In the genomic region with DNA sequence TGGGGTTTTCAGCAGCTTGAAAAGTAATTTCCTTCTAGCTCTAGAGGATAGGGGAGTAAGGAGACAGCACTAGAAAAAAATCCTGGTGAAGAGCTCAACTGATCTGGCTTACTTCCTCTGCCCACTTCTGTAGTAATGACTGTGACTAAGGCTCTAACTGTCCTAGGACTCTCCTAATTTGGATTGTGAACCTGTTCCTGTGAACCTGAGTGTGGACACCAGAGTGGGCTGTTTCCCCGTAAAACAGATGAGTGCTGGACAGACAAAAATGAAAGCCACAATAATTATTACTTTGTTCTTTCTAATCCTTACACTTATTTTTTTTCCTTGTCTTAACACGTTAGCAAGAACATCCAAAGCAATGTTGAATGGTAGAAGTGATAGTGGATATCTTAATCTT, we compare ENCODE assay signal across 14 cellular contexts.
A peak's percentile ranks its signal among the peaks of the same experiment; 100 is the strongest.
DNase-seq lines count a peak whose midpoint lies in the region; ATAC-seq and TF ChIP-seq lines count a peak whose summit lies in the region.
"Had no signal": no experiment of that assay in that cellular context is flagged by ENCODE, and none has a peak within 500 bp of the region (broad histone marks: within the 10 kb centered on the region; RNA-seq: fewer than 3 reads in every experiment).

No MANE protein-coding gene starts in this region.

- H2AFZ ChIP-seq in mesenchymal stem cell (ENCODE audit: low read depth, low read length): no peak overlapping the region

- no peak for ATAC-seq in body of pancreas
- no peak for ATAC-seq in naive thymus-derived CD8-positive, alpha-beta T cell
- ATAC-seq: mucosa of descending colon had no signal

- H3K4me1 ChIP-seq in BE2C: no peaks in the 10 kb centered on the region
- no peaks in the 10 kb centered on the region for H3K4me1 ChIP-seq in body of pancreas
- no peaks in the 10 kb centered on the region for H3K4me1 ChIP-seq in mesenchymal stem cell (ENCODE audit: control insufficient read depth, insufficient read depth, low read depth, low read length)

- no peak overlapping the region for H2BK15ac ChIP-seq in mesenchymal stem cell (ENCODE audit: low read depth, poor library complexity, severe bottlenecking)

- H3K4me3 ChIP-seq in BE2C (ENCODE audit: low read depth, low read length): no peak overlapping the region
- no peak overlapping the region for H3K4me3 ChIP-seq in body of pancreas
- no peak overlapping the region for H3K4me3 ChIP-seq in mesenchymal stem cell (ENCODE audit: insufficient read depth in 1 of 2, low read depth in 1 of 2, low read length in 2 of 2)
- H3K4me3 ChIP-seq: mucosa of descending colon had no signal

- WGBS in body of pancreas, 2 donors: 42 to 49% methylated on average over 2 of the region's 2 CpGs
- 65% methylated on average over 2 of the region's 2 CpGs for WGBS in mesenchymal stem cell

- TF ChIP-seq POLR2A in body of pancreas (IDR thresholded peaks at IDR 0.05): no peak

- no peak overlapping the region for H2BK5ac ChIP-seq in mesenchymal stem cell (ENCODE audit: low read depth, low read length, poor library complexity, severe bottlenecking)

- H3K4ac ChIP-seq in mesenchymal stem cell (ENCODE audit: low read depth in 1 of 2, low read length in 2 of 2): no peak overlapping the region

- TF ChIP-seq CTCF in BE2C (IDR thresholded peaks at IDR 0.05; ENCODE audit: low read depth, low read length): 0 out of 2 replicates have a peak, but pooled peaks have one; percentile 2
- TF ChIP-seq CTCF in body of pancreas (IDR thresholded peaks at IDR 0.05): peak in 5 of 7 experiments; percentile 19 to 63 (median 40)

- intact Hi-C loops in body of pancreas (cut with DNase I): no loop called here
- intact Hi-C loops in activated T-helper 2 cell treated with anti-CD3 and anti-CD28 coated beads, Interferon-gamma antibody, Interleukin-2, Interleukin-4, amounts not matched to agents 10 μg/mL and 5 μg/mL and 100 μg/mL, durations not matched to agents 14 hours and 24 hours and 36 hours (cut with micrococcal nuclease): no loop called here

- H3K36me3 Mint-ChIP-seq in activated T-helper 2 cell treated with anti-CD3 and anti-CD28 coated beads, Interferon-gamma antibody, Interleukin-2, Interleukin-4, amounts not matched to agents 10 μg/mL and 5 μg/mL and 100 μg/mL, durations not matched to agents 14 hours and 24 hours and 36 hours (ENCODE audit: low read depth): no peaks in the 10 kb centered on the region
- no peaks in the 10 kb centered on the region for H3K36me3 Mint-ChIP-seq in naive thymus-derived CD8-positive, alpha-beta T cell
- H3K36me3 Mint-ChIP-seq: IgD-negative memory B cell had no signal

- H2BK12ac ChIP-seq in mesenchymal stem cell (ENCODE audit: low read length in 2 of 2): no peak overlapping the region

- H3K9ac ChIP-seq in mesenchymal stem cell (ENCODE audit: low read length): no peak overlapping the region

- no peak overlapping the region for H3K14ac ChIP-seq in mesenchymal stem cell (ENCODE audit: low read length in 2 of 2)

- H4K8ac ChIP-seq in mesenchymal stem cell (ENCODE audit: low read length): no peak overlapping the region

- no peak overlapping the region for H4K91ac ChIP-seq in mesenchymal stem cell (ENCODE audit: low read length)

- DNase-seq in BE2C (no peak), body of pancreas (peak in 3 of 4 donors; percentile 20 to 43 (median 29)), mesenchymal stem cell (peak; percentile 21), D341Med (ENCODE audit: low spot score) (no peak)
- DNase-seq in activated T-helper 2 cell treated with anti-CD3 and anti-CD28 coated beads, Interferon-gamma antibody, Interleukin-2, Interleukin-4, amounts not matched to agents 10 μg/mL and 5 μg/mL and 100 μg/mL, durations not matched to agents 14 hours and 24 hours and 36 hours (ENCODE audit: low spot score): no peak
- DNase-seq in NK-92 treated with Interleukin-12 subunit alpha and Interleukin-12 subunit beta, amount 100 ng/mL, for 24 hours (lab: John Stamatoyannopoulos, UW): no peak
- DNase-seq in naive thymus-derived CD8-positive, alpha-beta T cell: no peak
- DNase-seq: activated CD4-positive, CD25-positive, alpha-beta regulatory T cell treated with anti-CD3 and anti-CD28 coated beads, Interleukin-2, amount 50 U/mL, for 72 hours; mucosa of descending colon; NCI-H1694 treated with DMSO at 0.1 percent for 48 hours; retina had no signal

- H3K18ac ChIP-seq in mesenchymal stem cell (ENCODE audit: low read depth in 1 of 2, low read length in 2 of 2): no peak overlapping the region

- H3K23ac ChIP-seq in mesenchymal stem cell (ENCODE audit: low read length in 2 of 2): no peak overlapping the region

- no peak overlapping the region for H3K4me2 ChIP-seq in mesenchymal stem cell (ENCODE audit: low read length, poor library complexity, severe bottlenecking)

- POLR2A ChIA-PET in naive thymus-derived CD8-positive, alpha-beta T cell (lab: Charles Lee): no interaction called here

- no peak overlapping the region for H3K27ac Mint-ChIP-seq in activated T-helper 2 cell treated with anti-CD3 and anti-CD28 coated beads, Interferon-gamma antibody, Interleukin-2, Interleukin-4, amounts not matched to agents 10 μg/mL and 5 μg/mL and 100 μg/mL, durations not matched to agents 14 hours and 24 hours and 36 hours
- H3K27ac Mint-ChIP-seq in naive thymus-derived CD8-positive, alpha-beta T cell: no peak overlapping the region
- H3K27ac Mint-ChIP-seq: IgD-negative memory B cell had no signal

- peaks cover 23% of the 10 kb centered on the region for H3K9me3 Mint-ChIP-seq in activated T-helper 2 cell treated with anti-CD3 and anti-CD28 coated beads, Interferon-gamma antibody, Interleukin-2, Interleukin-4, amounts not matched to agents 10 μg/mL and 5 μg/mL and 100 μg/mL, durations not matched to agents 14 hours and 24 hours and 36 hours
- H3K9me3 Mint-ChIP-seq in naive thymus-derived CD8-positive, alpha-beta T cell: peaks cover 9 to 28% (median 14%) of the 10 kb centered on the region in 9 donors

- no peak overlapping the region for H2AK5ac ChIP-seq in mesenchymal stem cell (ENCODE audit: low read length, severe bottlenecking)

- no peaks in the 10 kb centered on the region for H3K79me1 ChIP-seq in mesenchymal stem cell (replicated peaks; ENCODE audit: low read length, poor library complexity, severe bottlenecking)

- H3K36me3 ChIP-seq in BE2C: no peaks in the 10 kb centered on the region
- H3K36me3 ChIP-seq in body of pancreas (replicated peaks in 1 of 2; ENCODE audit: insufficient read depth in 1 of 2, low read depth in 2 of 2): no peaks in the 10 kb centered on the region
- H3K36me3 ChIP-seq in mesenchymal stem cell (ENCODE audit: control insufficient read depth in 1 of 2, insufficient read depth in 2 of 2, low read depth in 1 of 2, low read length in 2 of 2): no peaks in the 10 kb centered on the region

- 0 out of 2 replicates have a peak, but pooled peaks have one; percentile 16 for TF ChIP-seq RAD21 in Ishikawa (IDR thresholded peaks at IDR 0.05; ENCODE audit: low read depth)

- no peaks in the 10 kb centered on the region for H3K27me3 ChIP-seq in BE2C
- H3K27me3 ChIP-seq in body of pancreas: no peaks in the 10 kb centered on the region
- H3K27me3 ChIP-seq in mesenchymal stem cell (ENCODE audit: control insufficient read depth in 1 of 2, insufficient read depth in 1 of 2, low read length in 2 of 2): no peaks in the 10 kb centered on the region

- H3K27ac ChIP-seq in body of pancreas: no peak overlapping the region
- H3K27ac ChIP-seq in mesenchymal stem cell (ENCODE audit: low read length, poor library complexity, severe bottlenecking): no peak overlapping the region
- H3K27ac ChIP-seq: epithelial cell of prostate had no signal

- no peak overlapping the region for H3K4me3 Mint-ChIP-seq in activated T-helper 2 cell treated with anti-CD3 and anti-CD28 coated beads, Interferon-gamma antibody, Interleukin-2, Interleukin-4, amounts not matched to agents 10 μg/mL and 5 μg/mL and 100 μg/mL, durations not matched to agents 14 hours and 24 hours and 36 hours (ENCODE audit: low read depth)
- no peak overlapping the region for H3K4me3 Mint-ChIP-seq in naive thymus-derived CD8-positive, alpha-beta T cell
- H3K4me3 Mint-ChIP-seq: IgD-negative memory B cell had no signal

- H3K4me1 Mint-ChIP-seq in activated T-helper 2 cell treated with anti-CD3 and anti-CD28 coated beads, Interferon-gamma antibody, Interleukin-2, Interleukin-4, amounts not matched to agents 10 μg/mL and 5 μg/mL and 100 μg/mL, durations not matched to agents 14 hours and 24 hours and 36 hours (ENCODE audit: low read depth): no peaks in the 10 kb centered on the region
- no peaks in the 10 kb centered on the region for H3K4me1 Mint-ChIP-seq in naive thymus-derived CD8-positive, alpha-beta T cell

- no peaks in the 10 kb centered on the region for H3K27me3 Mint-ChIP-seq in activated T-helper 2 cell treated with anti-CD3 and anti-CD28 coated beads, Interferon-gamma antibody, Interleukin-2, Interleukin-4, amounts not matched to agents 10 μg/mL and 5 μg/mL and 100 μg/mL, durations not matched to agents 14 hours and 24 hours and 36 hours (ENCODE audit: low read depth)
- no peaks in the 10 kb centered on the region for H3K27me3 Mint-ChIP-seq in naive thymus-derived CD8-positive, alpha-beta T cell
- H3K27me3 Mint-ChIP-seq: IgD-negative memory B cell had no signal

- no peak overlapping the region for H2BK120ac ChIP-seq in mesenchymal stem cell (ENCODE audit: low read depth, low read length)

- no peaks in the 10 kb centered on the region for H3K9me3 ChIP-seq in BE2C
- no peaks in the 10 kb centered on the region for H3K9me3 ChIP-seq in body of pancreas
- H3K9me3 ChIP-seq in mesenchymal stem cell (ENCODE audit: control insufficient read depth, low read length): peaks cover 11% of the 10 kb centered on the region

- no peak for TF ChIP-seq EP300 in Ishikawa (IDR thresholded peaks at IDR 0.05; ENCODE audit: borderline replicate concordance)

TF ChIP-seq in Ishikawa, 13 proteins besides CTCF, POLR2A, EP300 and RAD21 (continues in another document):
- TF ChIP-seq, protein P1, sequence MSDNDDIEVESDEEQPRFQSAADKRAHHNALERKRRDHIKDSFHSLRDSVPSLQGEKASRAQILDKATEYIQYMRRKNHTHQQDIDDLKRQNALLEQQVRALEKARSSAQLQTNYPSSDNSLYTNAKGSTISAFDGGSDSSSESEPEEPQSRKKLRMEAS (IDR thresholded peaks at IDR 0.05): no peak
- TF ChIP-seq TEAD4 (IDR thresholded peaks at IDR 0.05) (no peak), NFIC (IDR thresholded peaks at IDR 0.05) (no peak), TCF12 (IDR thresholded peaks at IDR 0.05; ENCODE audit: low read depth) (no peak), CEBPB (IDR thresholded peaks at IDR 0.05) (no peak), EGR1 (IDR thresholded peaks at IDR 0.05) (no peak)

Comparison
In these comparisons a context has a peak if more than half of its experiments do, and no peak if none do; other contexts are left out.
1. DNase-seq: peak in body of pancreas (3 of 4) and mesenchymal stem cell (single experiment); none in BE2C (single experiment), activated T-helper 2 cell treated with anti-CD3 and anti-CD28 coated beads, Interferon-gamma antibody, Interleukin-2, Interleukin-4, amounts not matched to agents 10 μg/mL and 5 μg/mL and 100 μg/mL, durations not matched to agents 14 hours and 24 hours and 36 hours (single experiment), NK-92 treated with Interleukin-12 subunit alpha and Interleukin-12 subunit beta, amount 100 ng/mL, for 24 hours (single experiment), naive thymus-derived CD8-positive, alpha-beta T cell (0 of 10) and D341Med (single experiment).